8 cellular contexts compared by ENCODE assay signal in genomic region chr1:51284487-51284954, GRCh38. TPM values are rescaled to one million over a fixed set of nuclear protein-coding genes. Genes with fewer than 3 reads are reported as not detected.
DNase-seq lines count a peak whose midpoint lies in the region; ATAC-seq, FAIRE-seq and TF ChIP-seq lines count a peak whose summit lies in the region.

No MANE protein-coding gene starts in this region.

- H3K27ac ChIP-seq in stomach = peak overlapping the region in 3 of 5 donors; percentile 2 to 47 (median 35)

- H3K9me3 ChIP-seq in stomach = no peaks in the 10 kb centered on the region

- no peaks in the 10 kb centered on the region for H3K27me3 Mint-ChIP-seq in activated naive CD8-positive, alpha-beta T cell treated with anti-CD3 and anti-CD28 coated beads, Interleukin-2, amount 10 ng/mL, durations not matched to agents 7 days and 5 days

- no peak overlapping the region for H3K4me3 ChIP-seq in stomach

- no peak for TF ChIP-seq EP300 in stomach (IDR thresholded peaks at IDR 0.05)

- FAIRE-seq in H54 (lab: Jason Lieb, UNC) = no peak

- POLR2A ChIA-PET in activated naive CD8-positive, alpha-beta T cell treated with anti-CD3 and anti-CD28 coated beads, Interleukin-2, amount 10 ng/mL, durations not matched to agents 7 days and 5 days (lab: Charles Lee) = no interaction called here

- intact Hi-C loops in stomach (cut with DNase I; ENCODE audit: low total_unique reads) = no loop called here

- DNase-seq in Daoy (ENCODE audit: low read depth) = peak; percentile 80
- no peak for DNase-seq in activated naive CD8-positive, alpha-beta T cell treated with anti-CD3 and anti-CD28 coated beads, Interleukin-2, amount 10 ng/mL, durations not matched to agents 7 days and 5 days
- peak; percentile 83 for DNase-seq in stomach
- no peak for DNase-seq in stimulated activated CD4-positive, alpha-beta T cell treated with anti-CD3 and anti-CD28 coated beads, Interleukin-4, amount 100 ng/mL, for 1 hour
- DNase-seq in H54 (ENCODE audit: insufficient read length, low spot score) = no peak

- H3K36me3 ChIP-seq in stomach = peaks cover 0 to 36% (median 23%) of the 10 kb centered on the region in 4 donors

- H3K9me3 Mint-ChIP-seq in activated naive CD8-positive, alpha-beta T cell treated with anti-CD3 and anti-CD28 coated beads, Interleukin-2, amount 10 ng/mL, durations not matched to agents 7 days and 5 days = peaks cover 2% of the 10 kb centered on the region

- peak overlapping the region; percentile 12 for H3K27ac Mint-ChIP-seq in activated naive CD8-positive, alpha-beta T cell treated with anti-CD3 and anti-CD28 coated beads, Interleukin-2, amount 10 ng/mL, durations not matched to agents 7 days and 5 days

- H3K4me1 Mint-ChIP-seq in activated naive CD8-positive, alpha-beta T cell treated with anti-CD3 and anti-CD28 coated beads, Interleukin-2, amount 10 ng/mL, durations not matched to agents 7 days and 5 days = peaks cover 13% of the 10 kb centered on the region

- no peaks in the 10 kb centered on the region for H3K27me3 ChIP-seq in stomach

- TF ChIP-seq POLR2A in stomach (IDR thresholded peaks at IDR 0.05) (no peak), H54 (IDR thresholded peaks at IDR 0.05; ENCODE audit: low read depth, low read length) (no peak)

- no peak overlapping the region for H3K4me3 Mint-ChIP-seq in activated naive CD8-positive, alpha-beta T cell treated with anti-CD3 and anti-CD28 coated beads, Interleukin-2, amount 10 ng/mL, durations not matched to agents 7 days and 5 days

- ATAC-seq in GM21360 (IDR thresholded peaks at IDR 0.05; ENCODE audit: unreplicated experiment) = peak; percentile 36
- peak; percentile 23 for ATAC-seq in HG03565 (IDR thresholded peaks at IDR 0.05; ENCODE audit: unreplicated experiment)
- ATAC-seq in activated naive CD8-positive, alpha-beta T cell treated with anti-CD3 and anti-CD28 coated beads, Interleukin-2, amount 10 ng/mL, durations not matched to agents 7 days and 5 days (ENCODE audit: low read depth) = peak; percentile 36
- ATAC-seq in esophagus mucosa = no peak

- no peak for TF ChIP-seq CTCF in stomach (IDR thresholded peaks at IDR 0.05)

- peaks cover 6 to 36% (median 20%) of the 10 kb centered on the region in 4 donors for H3K4me1 ChIP-seq in stomach

- no peaks in the 10 kb centered on the region for H3K36me3 Mint-ChIP-seq in activated naive CD8-positive, alpha-beta T cell treated with anti-CD3 and anti-CD28 coated beads, Interleukin-2, amount 10 ng/mL, durations not matched to agents 7 days and 5 days

RNA-seq across cellular contexts. Expression of gene TTC39A, which starts 45.8 kb away (rescaled TPM):
- 0.06 and 0.95 TPM in 2 replicates for total RNA-seq in Daoy (2014; rRNA removed; shearing (Covaris generic))
- not detected for total RNA-seq in activated naive CD8-positive, alpha-beta T cell treated with anti-CD3 and anti-CD28 coated beads, Interleukin-2, amount 10 ng/mL, durations not matched to agents 7 days and 5 days
- 100 to 1,000 TPM in 1 of 5 donors, 10 to 100 TPM in 4; 19.3 to 159 (median 33.6) TPM for total RNA-seq in stomach
- polyA plus RNA-seq in stomach = 10 to 100 TPM in 2 of 3 donors, 1 to 10 TPM in 1; 8.3 to 59.3 (median 21.6) TPM
- 32.6 TPM for total RNA-seq in esophagus mucosa

RNA-seq across cellular contexts. Expression of gene RNF11, which starts 48.4 kb away (rescaled TPM):
- 85.1 and 93.8 TPM in 2 replicates for total RNA-seq in Daoy (2014; rRNA removed; shearing (Covaris generic))
- total RNA-seq in activated naive CD8-positive, alpha-beta T cell treated with anti-CD3 and anti-CD28 coated beads, Interleukin-2, amount 10 ng/mL, durations not matched to agents 7 days and 5 days = 10 to 100 TPM; 36.2 to 37.5 TPM
- 100 to 1,000 TPM in 3 of 5 donors, 10 to 100 TPM in 2; 43.5 to 120 (median 107) TPM for total RNA-seq in stomach
- 10 to 100 TPM; 34.6 to 78.2 (median 70.7) TPM for polyA plus RNA-seq in stomach
- total RNA-seq in esophagus mucosa = 78.8 TPM

Comparison
In these comparisons a context has a peak if more than half of its experiments do, and no peak if none do; other contexts are left out.
1. DNase-seq: peak in Daoy (single experiment) and stomach (single experiment); none in activated naive CD8-positive, alpha-beta T cell treated with anti-CD3 and anti-CD28 coated beads, Interleukin-2, amount 10 ng/mL, durations not matched to agents 7 days and 5 days (single experiment), stimulated activated CD4-positive, alpha-beta T cell treated with anti-CD3 and anti-CD28 coated beads, Interleukin-4, amount 100 ng/mL, for 1 hour (single experiment) and H54 (single experiment).
2. RNA of gene TTC39A, which starts 45.8 kb away (total RNA-seq): 19.3 to 159 TPM in stomach and 32.6 TPM in esophagus mucosa (single experiment); 0.06 to 0.95 TPM in Daoy and not detected in activated naive CD8-positive, alpha-beta T cell treated with anti-CD3 and anti-CD28 coated beads, Interleukin-2, amount 10 ng/mL, durations not matched to agents 7 days and 5 days; every median in the first group is over 10 times any median in the second.